In genomic region chr14:104145826-104146642, GRCh38 we compare ENCODE assay signal across 23 cellular contexts. TPM values are rescaled to one million over a fixed set of nuclear protein-coding genes. Genes with fewer than 3 reads are reported as not detected.
A peak's percentile ranks its signal among the peaks of the same experiment; 100 is the strongest.
DNase-seq lines count a peak whose midpoint lies in the region; ATAC-seq and TF ChIP-seq lines count a peak whose summit lies in the region.
"Had no signal": no experiment of that assay in that cellular context is flagged by ENCODE, and none has a peak within 500 bp of the region (broad histone marks: within the 10 kb centered on the region; RNA-seq: fewer than 3 reads in every experiment).

No MANE protein-coding gene starts in this region.

- H3K9ac ChIP-seq in mesenchymal stem cell (ENCODE audit: low read length): no peak overlapping the region

- H3K27me3 Mint-ChIP-seq in chondrocyte (ENCODE audit: low read depth): peaks cover 3% of the 10 kb centered on the region

- no peak for TF ChIP-seq POLR2A in sigmoid colon (IDR thresholded peaks at IDR 0.05)

- H3K4me1 ChIP-seq in right atrium auricular region (peaks cover 0 to 39% of the 10 kb centered on the region in 2 donors), mesenchymal stem cell (ENCODE audit: control insufficient read depth, insufficient read depth, low read depth, low read length) (peaks cover 25% of the 10 kb centered on the region), sigmoid colon (peaks cover 0 to 17% (median 11%) of the 10 kb centered on the region in 4 donors)
- H3K4me1 ChIP-seq: foreskin keratinocyte, testis, uterus had no signal

- TF ChIP-seq EP300 in sigmoid colon (IDR thresholded peaks at IDR 0.05): no peak

- peak overlapping the region; percentile 29 to 56 for H2BK12ac ChIP-seq in mesenchymal stem cell (ENCODE audit: low read length in 2 of 2)

- ATAC-seq in Right ventricle myocardium inferior (no peak), HG02610 (IDR thresholded peaks at IDR 0.05; ENCODE audit: unreplicated experiment) (no peak)
- ATAC-seq: effector memory CD8-positive, alpha-beta T cell; esophagus mucosa; foreskin keratinocyte; GM12878; stimulated activated naive B cell treated with anti-CD40 and anti-IgM and Interleukin-4, amounts not matched to agents 10 μg/mL and 1 μg/mL and 100 μg/mL, for 72 hours had no signal

- no peak overlapping the region for H3K18ac ChIP-seq in mesenchymal stem cell (ENCODE audit: low read depth in 1 of 2, low read length in 2 of 2)

- no peaks in the 10 kb centered on the region for H3K36me3 ChIP-seq in right atrium auricular region
- H3K36me3 ChIP-seq in mesenchymal stem cell (ENCODE audit: control insufficient read depth in 1 of 2, insufficient read depth in 2 of 2, low read depth in 1 of 2, low read length in 2 of 2): no peaks in the 10 kb centered on the region
- no peaks in the 10 kb centered on the region for H3K36me3 ChIP-seq in sigmoid colon
- H3K36me3 ChIP-seq: Peyer's patch, uterus had no signal

- H2BK15ac ChIP-seq in mesenchymal stem cell (ENCODE audit: low read depth, poor library complexity, severe bottlenecking): peak overlapping the region; percentile 57

- WGBS in mesenchymal stem cell: 88% methylated on average over 14 of the region's 15 CpGs
- 85 to 86% methylated on average over 15 of the region's 15 CpGs for WGBS in sigmoid colon, 2 donors

- H3K4me2 ChIP-seq in mesenchymal stem cell (ENCODE audit: low read length, poor library complexity, severe bottlenecking): no peak overlapping the region

- H3K4me3 Mint-ChIP-seq in chondrocyte (ENCODE audit: unreplicated experiment): no peak overlapping the region
- H3K4me3 Mint-ChIP-seq: B cell; effector memory CD8-positive, alpha-beta T cell; stimulated activated naive B cell treated with anti-CD40 and anti-IgM and Interleukin-4, amounts not matched to agents 10 μg/mL and 1 μg/mL and 100 μg/mL, for 72 hours; T-helper 1 cell treated with Interleukin-12 subunit alpha and Interleukin-12 subunit beta and Interleukin-4 antibody, amounts not matched to agents 30 μg/mL and 1 μg/mL, for 36 hours had no signal

- H3K27ac ChIP-seq in right atrium auricular region (no peak overlapping the region), mesenchymal stem cell (ENCODE audit: low read length, poor library complexity, severe bottlenecking) (no peak overlapping the region), sigmoid colon (no peak overlapping the region)
- H3K27ac ChIP-seq: foreskin keratinocyte, Peyer's patch, testis, uterus, VCaP had no signal

- no peak overlapping the region for H2BK5ac ChIP-seq in mesenchymal stem cell (ENCODE audit: low read depth, low read length, poor library complexity, severe bottlenecking)

- H3K36me3 Mint-ChIP-seq in chondrocyte (ENCODE audit: low read depth): no peaks in the 10 kb centered on the region
- H3K36me3 Mint-ChIP-seq: stimulated activated naive B cell treated with anti-CD40 and anti-IgM and Interleukin-4, amounts not matched to agents 10 μg/mL and 1 μg/mL and 100 μg/mL, for 72 hours had no signal

- no peak overlapping the region for H3K4me3 ChIP-seq in right atrium auricular region
- no peak overlapping the region for H3K4me3 ChIP-seq in mesenchymal stem cell (ENCODE audit: insufficient read depth in 1 of 2, low read depth in 1 of 2, low read length in 2 of 2)
- no peak overlapping the region for H3K4me3 ChIP-seq in sigmoid colon
- H3K4me3 ChIP-seq: GM12878, Peyer's patch, testis, uterus had no signal

- no peaks in the 10 kb centered on the region for H3K79me1 ChIP-seq in mesenchymal stem cell (replicated peaks; ENCODE audit: low read length, poor library complexity, severe bottlenecking)

- H3K4ac ChIP-seq in mesenchymal stem cell (ENCODE audit: low read depth in 1 of 2, low read length in 2 of 2): no peak overlapping the region

- no peak overlapping the region for H2AFZ ChIP-seq in mesenchymal stem cell (ENCODE audit: low read depth, low read length)

- H3K4me1 Mint-ChIP-seq in chondrocyte (ENCODE audit: low read depth): peaks cover 7% of the 10 kb centered on the region
- H3K4me1 Mint-ChIP-seq: B cell; stimulated activated naive B cell treated with anti-CD40 and anti-IgM and Interleukin-4, amounts not matched to agents 10 μg/mL and 1 μg/mL and 100 μg/mL, for 72 hours had no signal

- no peaks in the 10 kb centered on the region for H3K9me3 ChIP-seq in right atrium auricular region
- no peaks in the 10 kb centered on the region for H3K9me3 ChIP-seq in mesenchymal stem cell (ENCODE audit: control insufficient read depth, low read length)
- H3K9me3 ChIP-seq in sigmoid colon: no peaks in the 10 kb centered on the region
- H3K9me3 ChIP-seq: Peyer's patch, testis, uterus had no signal

- no peaks in the 10 kb centered on the region for H3K9me3 Mint-ChIP-seq in chondrocyte (ENCODE audit: low read depth)
- H3K9me3 Mint-ChIP-seq: effector memory CD8-positive, alpha-beta T cell; stimulated activated naive B cell treated with anti-CD40 and anti-IgM and Interleukin-4, amounts not matched to agents 10 μg/mL and 1 μg/mL and 100 μg/mL, for 72 hours; T-helper 1 cell treated with Interleukin-12 subunit alpha and Interleukin-12 subunit beta and Interleukin-4 antibody, amounts not matched to agents 30 μg/mL and 1 μg/mL, for 36 hours had no signal

- H2AK5ac ChIP-seq in mesenchymal stem cell (ENCODE audit: low read length, severe bottlenecking): no peak overlapping the region

- no peak overlapping the region for H4K8ac ChIP-seq in mesenchymal stem cell (ENCODE audit: low read length)

- no peak overlapping the region for H3K23ac ChIP-seq in mesenchymal stem cell (ENCODE audit: low read length in 2 of 2)

- no peak overlapping the region for H3K27ac Mint-ChIP-seq in chondrocyte (ENCODE audit: unreplicated experiment)
- H3K27ac Mint-ChIP-seq: B cell; effector memory CD8-positive, alpha-beta T cell; stimulated activated naive B cell treated with anti-CD40 and anti-IgM and Interleukin-4, amounts not matched to agents 10 μg/mL and 1 μg/mL and 100 μg/mL, for 72 hours; T-helper 1 cell treated with Interleukin-12 subunit alpha and Interleukin-12 subunit beta and Interleukin-4 antibody, amounts not matched to agents 30 μg/mL and 1 μg/mL, for 36 hours had no signal

- peak overlapping the region; percentile 78 for H4K91ac ChIP-seq in mesenchymal stem cell (ENCODE audit: low read length)

- no peak for TF ChIP-seq CTCF in right atrium auricular region (IDR thresholded peaks at IDR 0.05)
- TF ChIP-seq CTCF in chondrocyte (IDR thresholded peaks at IDR 0.05): no peak
- no peak for TF ChIP-seq CTCF in sigmoid colon (IDR thresholded peaks at IDR 0.05)

- H3K27me3 ChIP-seq in right atrium auricular region (no peaks in the 10 kb centered on the region), mesenchymal stem cell (ENCODE audit: control insufficient read depth in 1 of 2, insufficient read depth in 1 of 2, low read length in 2 of 2) (peaks cover 26 to 47% of the 10 kb centered on the region in 2 experiments), sigmoid colon (no peaks in the 10 kb centered on the region)
- H3K27me3 ChIP-seq: foreskin keratinocyte, Peyer's patch, testis, uterus had no signal

- peak overlapping the region; percentile 37 for H2BK120ac ChIP-seq in mesenchymal stem cell (ENCODE audit: low read depth, low read length)

- no peak overlapping the region for H3K14ac ChIP-seq in mesenchymal stem cell (ENCODE audit: low read length in 2 of 2)

- DNase-seq in Right ventricle myocardium inferior (ENCODE audit: missing footprints) (peak; percentile 49), right atrium auricular region (ENCODE audit: low spot score) (no peak), chondrocyte (ENCODE audit: low spot score) (peak; percentile 83), mesenchymal stem cell (no peak), sigmoid colon (peak; percentile 47), middle frontal gyrus (ENCODE audit: extremely low spot score, low spot score) (no peak)
- DNase-seq in activated T-cell treated with anti-CD3 and anti-CD28 coated beads, Interleukin-2, amount 50 U/mL, for 1 hour: no peak
- DNase-seq: activated CD4-positive, alpha-beta T cell treated with anti-CD3 and anti-CD28 coated beads, Interleukin-2, amount 50 U/mL, for 48 hours; DMS79; effector memory CD8-positive, alpha-beta T cell; foreskin keratinocyte; NCI-H524; stimulated activated CD4-positive, alpha-beta T cell treated with anti-CD3 and anti-CD28 coated beads, Interleukin-4, amount 100 ng/mL, for 24 hours; stimulated activated naive B cell treated with anti-CD40 and anti-IgM and Interleukin-4, amounts not matched to agents 10 μg/mL and 1 μg/mL and 100 μg/mL, for 72 hours; testis; uterus had no signal

- intact Hi-C loops in Right ventricle myocardium inferior (cut with DNase I): no loop called here
- intact Hi-C loops in sigmoid colon (cut with DNase I): no loop called here

RNA-seq across cellular contexts. Expression of gene KIF26A, which starts 7.6 kb away (rescaled TPM):
- 6.4 TPM for total RNA-seq in Right ventricle myocardium inferior
- total RNA-seq in right atrium auricular region: 10 to 100 TPM in 1 of 2 donors, 1 to 10 TPM in 1; 5.6 to 14.1 TPM
- 0.28 to 0.60 TPM (median 0.60 TPM) in 3 replicates for total RNA-seq in chondrocyte
- polyA plus RNA-seq in mesenchymal stem cell (2013, experiment 1 of 2): 1.7 TPM
- polyA plus RNA-seq in mesenchymal stem cell (2013, experiment 2 of 2): 1.7 TPM
- 1 to 10 TPM; 1.3 to 2.7 (median 2.3) TPM for total RNA-seq in sigmoid colon
- 1 to 10 TPM in 2 of 3 donors, under 1 TPM in 1; 0.60 to 4.2 (median 1.4) TPM for polyA plus RNA-seq in sigmoid colon
- total RNA-seq: B cell had no signal
- polyA plus RNA-seq: GM12878 had no signal

Comparison
In these comparisons a context has a peak if more than half of its experiments do, and no peak if none do; other contexts are left out.
1. DNase-seq: peak in Right ventricle myocardium inferior (single experiment), chondrocyte (single experiment) and sigmoid colon (single experiment); none in right atrium auricular region (single experiment), mesenchymal stem cell (single experiment), middle frontal gyrus (single experiment) and activated T-cell treated with anti-CD3 and anti-CD28 coated beads, Interleukin-2, amount 50 U/mL, for 1 hour (single experiment).